ENCODE assay signal across 10 cellular contexts in the genomic region with DNA sequence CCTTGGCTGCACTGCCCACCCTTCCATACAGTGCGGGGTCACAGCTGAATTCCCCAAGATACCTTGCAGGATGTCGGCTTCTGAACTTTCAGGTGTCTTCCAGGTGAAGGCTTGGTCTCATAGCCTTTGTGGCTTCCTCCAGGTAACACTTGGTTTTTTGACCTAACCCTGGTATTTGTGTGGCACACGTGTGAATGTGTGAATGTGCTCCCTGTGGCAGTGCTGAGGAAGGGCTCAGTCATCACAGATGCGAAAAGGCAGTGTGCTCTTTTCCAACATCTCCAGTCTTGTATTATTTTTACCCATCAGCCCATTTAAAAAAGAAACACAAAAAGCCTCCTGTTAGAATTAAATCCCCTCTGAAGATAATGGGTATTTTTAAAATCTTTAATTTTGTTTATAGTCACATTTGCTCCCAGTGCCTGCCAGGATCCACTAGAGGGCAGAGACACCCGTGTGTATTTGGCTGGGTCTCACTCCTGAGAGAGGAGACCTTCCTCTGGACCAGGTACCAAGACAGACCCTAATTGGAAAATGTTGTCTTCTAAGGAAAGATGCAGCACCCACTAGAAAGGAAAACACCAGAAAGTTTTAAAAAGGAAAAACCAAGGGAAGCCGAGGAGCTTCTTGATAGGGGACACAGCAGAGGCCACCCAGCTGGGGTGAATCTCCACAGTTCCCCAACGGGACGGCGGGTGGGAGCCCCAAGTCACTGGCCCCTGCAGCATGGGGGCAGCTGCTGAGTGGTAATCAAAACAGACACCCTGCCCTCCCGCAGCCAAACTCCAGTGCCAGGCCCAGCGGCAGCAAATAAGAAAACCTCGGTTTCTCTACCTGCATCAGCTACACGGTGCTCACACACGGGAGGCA. TPM values are rescaled to one million over a fixed set of nuclear protein-coding genes. Genes with fewer than 3 reads are reported as not detected.
DNase-seq lines count a peak whose midpoint lies in the region; ATAC-seq and TF ChIP-seq lines count a peak whose summit lies in the region.
"Had no signal": no experiment of that assay in that cellular context is flagged by ENCODE, and none has a peak within 500 bp of the region (broad histone marks: within the 10 kb centered on the region; RNA-seq: fewer than 3 reads in every experiment).

No MANE protein-coding gene starts in this region.

- ATAC-seq in CD8-positive, alpha-beta T cell = peak; percentile 42
- peak in 1 of 2 donors; percentile 38 for ATAC-seq in natural killer cell treated with Interleukin-12 subunit alpha and Interleukin-12 subunit beta and Interleukin-15 and Interleukin-18, amount 100 ng/mL, for 72 hours
- no peak for ATAC-seq in T-helper 17 cell
- ATAC-seq in GM19455 (IDR thresholded peaks at IDR 0.05; ENCODE audit: unreplicated experiment) = no peak

- no peaks in the 10 kb centered on the region for H3K9me3 Mint-ChIP-seq in CD8-positive, alpha-beta T cell
- H3K9me3 Mint-ChIP-seq in natural killer cell treated with Interleukin-12 subunit alpha and Interleukin-12 subunit beta and Interleukin-15 and Interleukin-18, amount 100 ng/mL, for 72 hours = peaks cover 4% of the 10 kb centered on the region

- TF ChIP-seq EP300 in Ishikawa (IDR thresholded peaks at IDR 0.05; ENCODE audit: borderline replicate concordance) = no peak

- no peak overlapping the region for H3K27ac ChIP-seq in CD8-positive, alpha-beta T cell (ENCODE audit: low read depth, low read length)
- H3K27ac ChIP-seq: SK-N-MC had no signal

- peak; percentile 62 for TF ChIP-seq RAD21 in Ishikawa (IDR thresholded peaks at IDR 0.05; ENCODE audit: low read depth)

- no peaks in the 10 kb centered on the region for H3K36me3 ChIP-seq in CD8-positive, alpha-beta T cell (ENCODE audit: insufficient read depth, low read length)

- H3K9me3 ChIP-seq in CD8-positive, alpha-beta T cell (ENCODE audit: low read length) = no peaks in the 10 kb centered on the region
- H3K9me3 ChIP-seq in T-helper 17 cell (ENCODE audit: control insufficient read depth, low read length, poor library complexity, severe bottlenecking) = no peaks in the 10 kb centered on the region

- H3K4me1 Mint-ChIP-seq in CD8-positive, alpha-beta T cell (ENCODE audit: low read depth) = no peaks in the 10 kb centered on the region
- H3K4me1 Mint-ChIP-seq in natural killer cell treated with Interleukin-12 subunit alpha and Interleukin-12 subunit beta and Interleukin-15 and Interleukin-18, amount 100 ng/mL, for 72 hours (ENCODE audit: low read depth in 2 of 2) = peaks cover 28 to 33% of the 10 kb centered on the region in 2 donors
- no peaks in the 10 kb centered on the region for H3K4me1 Mint-ChIP-seq in T-helper 17 cell

- no peaks in the 10 kb centered on the region for H3K27me3 ChIP-seq in CD8-positive, alpha-beta T cell (ENCODE audit: insufficient read depth, low read length)

- CTCF ChIA-PET in CD8-positive, alpha-beta T cell (lab: Charles Lee) = interaction anchor here (0.7 to 2.1 kb wide), 15 partner anchors 9 to 620 kb away, joined by 3 to 6 read pairs (median 3); no protein-coding TSS in a partner anchor

- H3K4me3 ChIP-seq in CD8-positive, alpha-beta T cell (ENCODE audit: low read depth, low read length) = no peak overlapping the region
- H3K4me3 ChIP-seq in cardiac fibroblast (replicated peaks in 1 of 2; ENCODE audit: low read depth in 2 of 2, low read length in 2 of 2) = no peak overlapping the region
- H3K4me3 ChIP-seq: SK-N-MC had no signal

- intact Hi-C loops in CD8-positive, alpha-beta T cell (cut with DNase I, micrococcal nuclease) = no loop called here

- no peak overlapping the region for H3K4me3 Mint-ChIP-seq in CD8-positive, alpha-beta T cell
- peak overlapping the region; percentile 15 for H3K4me3 Mint-ChIP-seq in natural killer cell treated with Interleukin-12 subunit alpha and Interleukin-12 subunit beta and Interleukin-15 and Interleukin-18, amount 100 ng/mL, for 72 hours
- H3K4me3 Mint-ChIP-seq in T-helper 17 cell = no peak overlapping the region

- H3K4me1 ChIP-seq in CD8-positive, alpha-beta T cell (ENCODE audit: insufficient read depth, low read length) = peaks cover under 1% of the 10 kb centered on the region

- POLR2A ChIA-PET in CD8-positive, alpha-beta T cell (lab: Charles Lee) = interaction anchor here (0.6 kb wide), 1 partner anchor 789 kb away, joined by 4 read pairs; no protein-coding TSS in a partner anchor

- peak; percentile 64 for TF ChIP-seq CTCF in CD8-positive, alpha-beta T cell (IDR thresholded peaks at IDR 0.05)
- peak; percentile 54 for TF ChIP-seq CTCF in cardiac fibroblast (IDR thresholded peaks at IDR 0.05; ENCODE audit: low read depth, low read length)

- no peaks in the 10 kb centered on the region for H3K36me3 Mint-ChIP-seq in CD8-positive, alpha-beta T cell
- peaks cover 5% of the 10 kb centered on the region for H3K36me3 Mint-ChIP-seq in natural killer cell treated with Interleukin-12 subunit alpha and Interleukin-12 subunit beta and Interleukin-15 and Interleukin-18, amount 100 ng/mL, for 72 hours
- no peaks in the 10 kb centered on the region for H3K36me3 Mint-ChIP-seq in T-helper 17 cell (ENCODE audit: low read depth)

- H3K27me3 Mint-ChIP-seq in CD8-positive, alpha-beta T cell (ENCODE audit: low read depth) = peaks cover 14% of the 10 kb centered on the region
- H3K27me3 Mint-ChIP-seq in natural killer cell treated with Interleukin-12 subunit alpha and Interleukin-12 subunit beta and Interleukin-15 and Interleukin-18, amount 100 ng/mL, for 72 hours = peaks cover 3 to 7% of the 10 kb centered on the region in 2 donors
- peaks cover 21% of the 10 kb centered on the region for H3K27me3 Mint-ChIP-seq in T-helper 17 cell

- no peak for DNase-seq in CD8-positive, alpha-beta T cell
- DNase-seq in cardiac fibroblast (ENCODE audit: low read depth in 2 of 2) (peak; percentile 4 to 10), T-helper 17 cell (no peak), NOMO-1 treated with dmso at 0.1 percent for 144 hours (lab: John Stamatoyannopoulos, UW; ENCODE audit: unreplicated experiment) (no peak), SHP77 treated with DMSO at 0.1 percent for 48 hours (lab: John Stamatoyannopoulos, UW) (no peak)
- DNase-seq in natural killer cell treated with Interleukin-12 subunit alpha and Interleukin-12 subunit beta and Interleukin-15 and Interleukin-18, amount 100 ng/mL, for 72 hours (ENCODE audit: low spot score) = no peak
- DNase-seq: activated naive CD4-positive, alpha-beta T cell had no signal

- no peak overlapping the region for H3K27ac Mint-ChIP-seq in CD8-positive, alpha-beta T cell
- H3K27ac Mint-ChIP-seq in natural killer cell treated with Interleukin-12 subunit alpha and Interleukin-12 subunit beta and Interleukin-15 and Interleukin-18, amount 100 ng/mL, for 72 hours = no peak overlapping the region
- no peak overlapping the region for H3K27ac Mint-ChIP-seq in T-helper 17 cell

TF ChIP-seq in Ishikawa, 13 proteins besides CTCF, POLR2A, EP300 and RAD21:
- TF ChIP-seq EGR1 (IDR thresholded peaks at IDR 0.05) = no peak
- no peak for TF ChIP-seq CEBPB (IDR thresholded peaks at IDR 0.05)
- TF ChIP-seq, protein P1, sequence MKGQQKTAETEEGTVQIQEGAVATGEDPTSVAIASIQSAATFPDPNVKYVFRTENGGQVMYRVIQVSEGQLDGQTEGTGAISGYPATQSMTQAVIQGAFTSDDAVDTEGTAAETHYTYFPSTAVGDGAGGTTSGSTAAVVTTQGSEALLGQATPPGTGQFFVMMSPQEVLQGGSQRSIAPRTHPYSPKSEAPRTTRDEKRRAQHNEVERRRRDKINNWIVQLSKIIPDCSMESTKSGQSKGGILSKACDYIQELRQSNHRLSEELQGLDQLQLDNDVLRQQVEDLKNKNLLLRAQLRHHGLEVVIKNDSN (IDR thresholded peaks at IDR 0.05) = no peak
- no peak for TF ChIP-seq YY1 (IDR thresholded peaks at IDR 0.05; ENCODE audit: low read depth)
- TF ChIP-seq NFIC (IDR thresholded peaks at IDR 0.05) = no peak
- TF ChIP-seq, protein P2, sequence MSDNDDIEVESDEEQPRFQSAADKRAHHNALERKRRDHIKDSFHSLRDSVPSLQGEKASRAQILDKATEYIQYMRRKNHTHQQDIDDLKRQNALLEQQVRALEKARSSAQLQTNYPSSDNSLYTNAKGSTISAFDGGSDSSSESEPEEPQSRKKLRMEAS (IDR thresholded peaks at IDR 0.05) = no peak
- no peak for TF ChIP-seq FOXM1 (IDR thresholded peaks at IDR 0.05; ENCODE audit: borderline replicate concordance, low read depth)
- TF ChIP-seq ZBTB7A (IDR thresholded peaks at IDR 0.05; ENCODE audit: low read depth) = no peak
- TF ChIP-seq TCF12 (IDR thresholded peaks at IDR 0.05; ENCODE audit: low read depth) = no peak
- no peak for TF ChIP-seq TAF1 (IDR thresholded peaks at IDR 0.05; ENCODE audit: low read depth)

RNA-seq across cellular contexts. Expression of a gene that starts 27.7 kb away (rescaled TPM):
- under 1 TPM; 0.19 to 0.41 TPM for total RNA-seq in CD8-positive, alpha-beta T cell
- 1 to 10 TPM in 1 of 2 donors, under 1 TPM in 1; 0.90 to 1.6 TPM for total RNA-seq in natural killer cell treated with Interleukin-12 subunit alpha and Interleukin-12 subunit beta and Interleukin-15 and Interleukin-18, amount 100 ng/mL, for 72 hours
- under 1 TPM; 0.22 to 0.26 TPM for total RNA-seq in T-helper 17 cell

Comparison
In these comparisons a context has a peak if more than half of its experiments do, and no peak if none do; other contexts are left out.
1. DNase-seq: peak in cardiac fibroblast (2 of 2); none in CD8-positive, alpha-beta T cell (0 of 7), natural killer cell treated with Interleukin-12 subunit alpha and Interleukin-12 subunit beta and Interleukin-15 and Interleukin-18, amount 100 ng/mL, for 72 hours (single experiment), T-helper 17 cell (0 of 3), NOMO-1 treated with dmso at 0.1 percent for 144 hours (single experiment) and SHP77 treated with DMSO at 0.1 percent for 48 hours (single experiment).